1 cellular context compared by ENCODE assay signal in the genomic region with DNA sequence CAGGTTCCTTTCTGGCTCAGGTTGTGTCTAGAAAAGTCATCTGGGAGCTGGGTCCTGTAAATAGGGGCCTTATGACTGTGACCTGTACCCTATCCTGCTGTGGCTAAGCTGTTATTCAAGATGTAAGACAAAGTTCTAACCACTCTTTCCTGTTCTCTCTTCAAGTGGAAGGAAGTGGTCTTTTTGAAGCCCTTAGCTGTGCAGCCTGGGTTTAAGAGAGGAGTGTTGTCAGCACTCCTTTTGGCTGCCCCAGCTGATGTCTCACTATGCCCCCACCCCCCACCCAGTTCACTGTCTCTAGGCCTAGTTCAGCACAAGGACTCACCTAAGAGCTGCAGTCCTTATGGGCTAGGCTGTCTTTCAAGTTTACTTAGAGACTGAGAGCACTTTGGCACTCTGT.
TF ChIP-seq lines count a peak whose summit lies in the region.

No MANE protein-coding gene starts in this region.

TF ChIP-seq in GM12878, 131 proteins besides CTCF, POLR2A, EP300 and RAD21 (continued from another document):
- TF ChIP-seq PBX3 (IDR thresholded peaks at IDR 0.05; ENCODE audit: insufficient replicate concordance, low read depth, low read length): no peak
